In genomic region chr5:148723143-148723542, GRCh38 we compare ENCODE assay signal across 36 cellular contexts.
"Had no signal": no experiment of that assay in that cellular context is flagged by ENCODE, and none has a peak within 500 bp of the region (broad histone marks: within the 10 kb centered on the region; RNA-seq: fewer than 3 reads in every experiment).

No MANE protein-coding gene starts in this region.

- H3K27me3 ChIP-seq: ascending aorta, cardiac muscle cell had no signal

- H3K4me1 Mint-ChIP-seq: activated B cell treated with CpG ODN at 0.5 μM for 24 hours; activated CD4-positive, alpha-beta memory T cell treated with anti-CD3 and anti-CD28 coated beads, Interleukin-2, amount 10 ng/mL, durations not matched to agents 7 days and 5 days; activated CD4-positive, alpha-beta T cell treated with anti-CD3 and anti-CD28 coated beads, Interleukin-2, amount 10 ng/mL, durations not matched to agents 24 days and 14 days; activated CD8-positive, alpha-beta memory T cell treated with anti-CD3 and anti-CD28 coated beads, Interleukin-2, amount 10 ng/mL, durations not matched to agents 7 days and 5 days; activated naive CD4-positive, alpha-beta T cell treated with anti-CD3 and anti-CD28 coated beads, Interleukin-2, amount 10 ng/mL, durations not matched to agents 7 days and 5 days; activated naive CD4-positive, alpha-beta T cell treated with anti-CD3 and anti-CD28 coated beads, Interleukin-2, amount 50 U/mL, for 24 hours; activated naive CD8-positive, alpha-beta T cell treated with anti-CD3 and anti-CD28 coated beads, Interleukin-2, amount 10 ng/mL, durations not matched to agents 7 days and 5 days; activated naive CD8-positive, alpha-beta T cell treated with anti-CD3 and anti-CD28 coated beads, Interleukin-2, amount 50 U/mL, for 24 hours; central memory CD8-positive, alpha-beta T cell had no signal

- H3K36me3 ChIP-seq: ascending aorta, cardiac muscle cell had no signal

- ATAC-seq: activated CD8-positive, alpha-beta memory T cell treated with anti-CD3 and anti-CD28 coated beads, Interleukin-2, amount 10 ng/mL, durations not matched to agents 7 days and 5 days; activated CD8-positive, alpha-beta T cell treated with anti-CD3 and anti-CD28 coated beads, Interleukin-2, amount 10 ng/mL, durations not matched to agents 7 days and 5 days; activated naive CD8-positive, alpha-beta T cell treated with anti-CD3 and anti-CD28 coated beads, Interleukin-2, amount 50 U/mL, for 24 hours had no signal

- H3K9me3 ChIP-seq: ascending aorta had no signal

- H3K27ac Mint-ChIP-seq: activated B cell treated with CpG ODN at 0.5 μM for 24 hours; activated CD4-positive, alpha-beta memory T cell treated with anti-CD3 and anti-CD28 coated beads, Interleukin-2, amount 10 ng/mL, durations not matched to agents 7 days and 5 days; activated CD4-positive, alpha-beta T cell treated with anti-CD3 and anti-CD28 coated beads, Interleukin-2, amount 10 ng/mL, durations not matched to agents 24 days and 14 days; activated CD8-positive, alpha-beta memory T cell treated with anti-CD3 and anti-CD28 coated beads, Interleukin-2, amount 10 ng/mL, durations not matched to agents 7 days and 5 days; activated CD8-positive, alpha-beta T cell treated with anti-CD3 and anti-CD28 coated beads, Interleukin-2, amount 10 ng/mL, durations not matched to agents 7 days and 5 days; activated naive CD4-positive, alpha-beta T cell treated with anti-CD3 and anti-CD28 coated beads, Interleukin-2, amount 10 ng/mL, durations not matched to agents 7 days and 5 days; activated naive CD4-positive, alpha-beta T cell treated with anti-CD3 and anti-CD28 coated beads, Interleukin-2, amount 50 U/mL, for 24 hours; activated naive CD8-positive, alpha-beta T cell; activated naive CD8-positive, alpha-beta T cell treated with anti-CD3 and anti-CD28 coated beads, Interleukin-2, amount 10 ng/mL, durations not matched to agents 7 days and 5 days; activated naive CD8-positive, alpha-beta T cell treated with anti-CD3 and anti-CD28 coated beads, Interleukin-2, amount 50 U/mL, for 24 hours; activated T-cell treated with anti-CD3 and anti-CD28 coated beads, Interleukin-2, amount 50 U/mL, for 24 hours; activated T-helper 2 cell treated with anti-CD3 and anti-CD28 coated beads, Interferon-gamma antibody, Interleukin-2, Interleukin-4, amounts not matched to agents 10 μg/mL and 5 μg/mL and 100 μg/mL, durations not matched to agents 14 hours and 24 hours and 36 hours; brain; T-helper 2 cell treated with Interferon-gamma antibody and Interleukin-4, amounts not matched to agents 5 μg/mL and 100 μg/mL, for 36 hours had no signal

- H3K4me3 ChIP-seq: ascending aorta, cardiac muscle cell had no signal

- H3K27ac ChIP-seq: ascending aorta, cardiac muscle cell, VCaP had no signal

- H3K36me3 Mint-ChIP-seq: activated CD8-positive, alpha-beta memory T cell treated with anti-CD3 and anti-CD28 coated beads, Interleukin-2, amount 10 ng/mL, durations not matched to agents 7 days and 5 days; activated naive CD4-positive, alpha-beta T cell treated with anti-CD3 and anti-CD28 coated beads, Interleukin-2, amount 10 ng/mL, durations not matched to agents 7 days and 5 days; activated naive CD4-positive, alpha-beta T cell treated with anti-CD3 and anti-CD28 coated beads, Interleukin-2, amount 50 U/mL, for 24 hours; activated naive CD8-positive, alpha-beta T cell; activated naive CD8-positive, alpha-beta T cell treated with anti-CD3 and anti-CD28 coated beads, Interleukin-2, amount 10 ng/mL, durations not matched to agents 7 days and 5 days; brain had no signal

- DNase-seq: activated B cell treated with CpG ODN at 0.5 μM for 24 hours; activated CD4-positive, alpha-beta memory T cell treated with anti-CD3 and anti-CD28 coated beads, Interleukin-2, amount 10 ng/mL, durations not matched to agents 7 days and 5 days; activated CD4-positive, alpha-beta T cell treated with anti-CD3 and anti-CD28 coated beads for 4 hours; activated CD4-positive, alpha-beta T cell treated with anti-CD3 and anti-CD28 coated beads, Interleukin-2, amount 10 ng/mL, durations not matched to agents 24 days and 14 days; activated CD4-positive, alpha-beta T cell treated with anti-CD3 and anti-CD28 coated beads, Interleukin-2, amount 50 U/mL, for 1 hour; activated CD4-positive, alpha-beta T cell treated with anti-CD3 and anti-CD28 coated beads, Interleukin-2, amount 50 U/mL, for 4 hours; activated CD4-positive, CD25-positive, alpha-beta regulatory T cell treated with anti-CD3 and anti-CD28 coated beads, Interleukin-2, amount 50 U/mL, for 72 hours; activated CD8-positive, alpha-beta memory T cell treated with anti-CD3 and anti-CD28 coated beads for 24 hours; activated CD8-positive, alpha-beta memory T cell treated with anti-CD3 and anti-CD28 coated beads, Interleukin-2, amount 10 ng/mL, durations not matched to agents 7 days and 5 days; activated CD8-positive, alpha-beta memory T cell treated with anti-CD3 and anti-CD28 coated beads, Interleukin-2, amount 50 U/mL, for 48 hours; activated CD8-positive, alpha-beta T cell treated with anti-CD3 and anti-CD28 coated beads, Interleukin-2, amount 10 ng/mL, durations not matched to agents 7 days and 5 days; activated effector memory CD4-positive, alpha-beta T cell treated with Interleukin-2 at 50 U/mL for 16 hours; activated gamma-delta T cell; activated naive CD4-positive, alpha-beta T cell treated with anti-CD3 and anti-CD28 coated beads, Interleukin-2, amount 10 ng/mL, durations not matched to agents 7 days and 5 days; activated naive CD4-positive, alpha-beta T cell treated with Interleukin-2 at 50 U/mL for 16 hours; activated naive CD8-positive, alpha-beta T cell treated with anti-CD3 and anti-CD28 coated beads, Interleukin-2, amount 10 ng/mL, durations not matched to agents 7 days and 5 days; activated naive CD8-positive, alpha-beta T cell treated with anti-CD3 and anti-CD28 coated beads, Interleukin-2, amount 50 U/mL, for 24 hours; activated T-cell treated with anti-CD3 and anti-CD28 coated beads, Interleukin-2, amount 50 U/mL, for 24 hours; activated T-cell treated with anti-CD3 and anti-CD28 coated beads, Interleukin-2, amount 50 U/mL, for 48 hours; amygdala; anterior cingulate cortex; caudate nucleus; cerebellar nuclear complex; T-helper 2 cell; T-helper 9 cell had no signal

- H3K4me3 Mint-ChIP-seq: activated B cell treated with CpG ODN at 0.5 μM for 24 hours; activated CD4-positive, alpha-beta memory T cell treated with anti-CD3 and anti-CD28 coated beads, Interleukin-2, amount 10 ng/mL, durations not matched to agents 7 days and 5 days; activated CD4-positive, alpha-beta T cell treated with anti-CD3 and anti-CD28 coated beads, Interleukin-2, amount 10 ng/mL, durations not matched to agents 24 days and 14 days; activated CD8-positive, alpha-beta memory T cell treated with anti-CD3 and anti-CD28 coated beads, Interleukin-2, amount 10 ng/mL, durations not matched to agents 7 days and 5 days; activated CD8-positive, alpha-beta T cell treated with anti-CD3 and anti-CD28 coated beads, Interleukin-2, amount 10 ng/mL, durations not matched to agents 7 days and 5 days; activated naive CD4-positive, alpha-beta T cell treated with anti-CD3 and anti-CD28 coated beads, Interleukin-2, amount 10 ng/mL, durations not matched to agents 7 days and 5 days; activated naive CD4-positive, alpha-beta T cell treated with anti-CD3 and anti-CD28 coated beads, Interleukin-2, amount 50 U/mL, for 24 hours; activated naive CD8-positive, alpha-beta T cell; activated naive CD8-positive, alpha-beta T cell treated with anti-CD3 and anti-CD28 coated beads, Interleukin-2, amount 10 ng/mL, durations not matched to agents 7 days and 5 days; activated naive CD8-positive, alpha-beta T cell treated with anti-CD3 and anti-CD28 coated beads, Interleukin-2, amount 50 U/mL, for 24 hours; activated T-cell treated with anti-CD3 and anti-CD28 coated beads, Interleukin-2, amount 50 U/mL, for 24 hours; brain; central memory CD8-positive, alpha-beta T cell; T-helper 2 cell treated with Interferon-gamma antibody and Interleukin-4, amounts not matched to agents 5 μg/mL and 100 μg/mL, for 36 hours had no signal

- H3K4me1 ChIP-seq: ascending aorta had no signal

- FAIRE-seq: bronchial epithelial cell, TTC549 had no signal
